ENCODE assay signal across 27 cellular contexts in genomic region chr12:20436367-20436766, GRCh38.
A peak's percentile ranks its signal among the peaks of the same experiment; 100 is the strongest.
DNase-seq lines count a peak whose midpoint lies in the region; ATAC-seq and TF ChIP-seq lines count a peak whose summit lies in the region.
"Had no signal": no experiment of that assay in that cellular context is flagged by ENCODE, and none has a peak within 500 bp of the region (broad histone marks: within the 10 kb centered on the region; RNA-seq: fewer than 3 reads in every experiment).

No MANE protein-coding gene starts in this region.

- H3K27me3 ChIP-seq in endodermal cell (ENCODE audit: control insufficient read depth, insufficient read depth, low read length, poor library complexity, severe bottlenecking) = no peaks in the 10 kb centered on the region
- H3K27me3 ChIP-seq: BLaER1, neutrophil, SJCRH30, stomach had no signal

- intact Hi-C loops in left cardiac atrium (cut with DNase I) = no loop called here

- DNase-seq in EH (ENCODE audit: low read depth) = peak; percentile 30
- DNase-seq in chondrocyte (ENCODE audit: low spot score) = no peak
- DNase-seq in left cardiac atrium = no peak
- peak; percentile 73 for DNase-seq in pulmonary artery endothelial cell (ENCODE audit: low read depth, low spot score)
- no peak for DNase-seq in stimulated activated naive CD4-positive, alpha-beta T cell (lab: John Stamatoyannopoulos, UW)
- no peak for DNase-seq in endodermal cell
- DNase-seq in RWPE1 (ENCODE audit: low spot score) = no peak
- no peak for DNase-seq in activated naive CD4-positive, alpha-beta T cell treated with anti-CD3 and anti-CD28 coated beads, Interleukin-2, amount 50 U/mL, for 72 hours (ENCODE audit: low spot score in 2 of 2)
- DNase-seq: ACHN; activated CD4-positive, alpha-beta T cell treated with anti-CD3 and anti-CD28 coated beads for 1 hour; activated naive CD4-positive, alpha-beta T cell treated with Interleukin-2 at 50 U/mL for 16 hours; activated T-cell treated with anti-CD3 and anti-CD28 coated beads, Interleukin-2, amount 50 U/mL, for 24 hours; aorta; Caco-2; DMS79 treated with DMSO at 0.1 percent for 48 hours; hypothalamus; Karpas-422; NCI-H1092; NCI-H2081; NCI-H446; PC-3; SJCRH30; stomach; T-cell had no signal

- H3K9me3 ChIP-seq in endodermal cell (ENCODE audit: control insufficient read depth, low read length) = no peaks in the 10 kb centered on the region
- H3K9me3 ChIP-seq: BLaER1, Caco-2, neutrophil, SJCRH30, stomach had no signal

- TF ChIP-seq CTCF in chondrocyte (IDR thresholded peaks at IDR 0.05) (no peak), endodermal cell (conservative IDR thresholded peaks at IDR 0.05) (no peak), RWPE1 (conservative IDR thresholded peaks at IDR 0.05; ENCODE audit: low read depth) (no peak)

- no peaks in the 10 kb centered on the region for H3K9me3 Mint-ChIP-seq in chondrocyte (ENCODE audit: low read depth)
- H3K9me3 Mint-ChIP-seq in endodermal cell = no peaks in the 10 kb centered on the region
- H3K9me3 Mint-ChIP-seq in activated naive CD4-positive, alpha-beta T cell treated with anti-CD3 and anti-CD28 coated beads, Interleukin-2, amount 50 U/mL, for 72 hours = no peaks in the 10 kb centered on the region
- H3K9me3 Mint-ChIP-seq: activated T-cell treated with anti-CD3 and anti-CD28 coated beads, Interleukin-2, amount 50 U/mL, for 24 hours; T-cell had no signal

- peaks cover 2% of the 10 kb centered on the region for H3K36me3 Mint-ChIP-seq in chondrocyte (ENCODE audit: low read depth)
- H3K36me3 Mint-ChIP-seq in endodermal cell (ENCODE audit: low read depth) = no peaks in the 10 kb centered on the region
- no peaks in the 10 kb centered on the region for H3K36me3 Mint-ChIP-seq in activated naive CD4-positive, alpha-beta T cell treated with anti-CD3 and anti-CD28 coated beads, Interleukin-2, amount 50 U/mL, for 72 hours
- H3K36me3 Mint-ChIP-seq: T-cell had no signal

- H3K9ac ChIP-seq in endodermal cell (ENCODE audit: extremely low read depth, low read length, poor library complexity, severe bottlenecking) = no peak overlapping the region
- H3K9ac ChIP-seq: BLaER1 had no signal

- peak; percentile 35 to 56 for ATAC-seq in left cardiac atrium
- ATAC-seq in activated naive CD4-positive, alpha-beta T cell treated with anti-CD3 and anti-CD28 coated beads, Interleukin-2, amount 50 U/mL, for 72 hours = no peak
- ATAC-seq: PC-3, T-cell had no signal

- H3K4me3 Mint-ChIP-seq in chondrocyte (ENCODE audit: unreplicated experiment) = no peak overlapping the region
- H3K4me3 Mint-ChIP-seq in endodermal cell = no peak overlapping the region
- H3K4me3 Mint-ChIP-seq: activated T-cell treated with anti-CD3 and anti-CD28 coated beads, Interleukin-2, amount 50 U/mL, for 24 hours; T-cell had no signal

- POLR2A ChIA-PET in RWPE1 (lab: Yijun Ruan, JAX; ENCODE audit: low non-redundant PET) = no interaction called here

- H3K4me1 ChIP-seq in endodermal cell (ENCODE audit: control insufficient read depth, insufficient read depth, low read length) = peaks cover 4% of the 10 kb centered on the region
- H3K4me1 ChIP-seq: BLaER1, Caco-2, SJCRH30 had no signal

- H3K4me1 Mint-ChIP-seq in chondrocyte (ENCODE audit: low read depth) = peaks cover 61% of the 10 kb centered on the region
- peaks cover 47% of the 10 kb centered on the region for H3K4me1 Mint-ChIP-seq in endodermal cell
- H3K4me1 Mint-ChIP-seq: T-cell had no signal

- H3K4me3 ChIP-seq in endodermal cell (ENCODE audit: low read length) = no peak overlapping the region
- H3K4me3 ChIP-seq: BLaER1, lung, SJCRH30, stomach had no signal

- H3K27ac Mint-ChIP-seq in chondrocyte (ENCODE audit: unreplicated experiment) (peak overlapping the region; percentile 23), endodermal cell (no peak overlapping the region)
- no peak overlapping the region for H3K27ac Mint-ChIP-seq in activated naive CD4-positive, alpha-beta T cell treated with anti-CD3 and anti-CD28 coated beads, Interleukin-2, amount 50 U/mL, for 72 hours
- H3K27ac Mint-ChIP-seq: activated T-cell treated with anti-CD3 and anti-CD28 coated beads, Interleukin-2, amount 50 U/mL, for 24 hours; T-cell had no signal

- CTCF ChIA-PET in RWPE1 (lab: Yijun Ruan, JAX) = no interaction called here

- no peak overlapping the region for H3K27ac ChIP-seq in endodermal cell (ENCODE audit: low read depth, low read length)
- no peak overlapping the region for H3K27ac ChIP-seq in RWPE1
- H3K27ac ChIP-seq: BLaER1, neutrophil, SJCRH30, stomach had no signal

- no peaks in the 10 kb centered on the region for H3K36me3 ChIP-seq in endodermal cell (ENCODE audit: control insufficient read depth, insufficient read depth, low read length)
- H3K36me3 ChIP-seq: BLaER1, neutrophil, SJCRH30, stomach had no signal

- 87 to 100% methylated on average over 1 of the region's 1 CpG for WGBS in endodermal cell (ENCODE audit: insufficient coverage in 1 of 2, insufficient read length in 1 of 2), 2 experiments

- H3K27me3 Mint-ChIP-seq in chondrocyte (ENCODE audit: low read depth) (no peaks in the 10 kb centered on the region), endodermal cell (ENCODE audit: insufficient read depth) (peaks cover 18% of the 10 kb centered on the region)
- H3K27me3 Mint-ChIP-seq: activated T-cell treated with anti-CD3 and anti-CD28 coated beads, Interleukin-2, amount 50 U/mL, for 24 hours; T-cell had no signal

Comparison
In these comparisons a context has a peak if more than half of its experiments do, and no peak if none do; other contexts are left out.
1. DNase-seq: peak in EH (single experiment) and pulmonary artery endothelial cell (single experiment); none in chondrocyte (single experiment), left cardiac atrium (single experiment), stimulated activated naive CD4-positive, alpha-beta T cell (0 of 6), endodermal cell (single experiment), RWPE1 (single experiment) and activated naive CD4-positive, alpha-beta T cell treated with anti-CD3 and anti-CD28 coated beads, Interleukin-2, amount 50 U/mL, for 72 hours (0 of 2).
2. ATAC-seq: peak in left cardiac atrium (2 of 2); none in activated naive CD4-positive, alpha-beta T cell treated with anti-CD3 and anti-CD28 coated beads, Interleukin-2, amount 50 U/mL, for 72 hours (0 of 2).